9 cellular contexts compared by ENCODE assay signal in the genomic region with DNA sequence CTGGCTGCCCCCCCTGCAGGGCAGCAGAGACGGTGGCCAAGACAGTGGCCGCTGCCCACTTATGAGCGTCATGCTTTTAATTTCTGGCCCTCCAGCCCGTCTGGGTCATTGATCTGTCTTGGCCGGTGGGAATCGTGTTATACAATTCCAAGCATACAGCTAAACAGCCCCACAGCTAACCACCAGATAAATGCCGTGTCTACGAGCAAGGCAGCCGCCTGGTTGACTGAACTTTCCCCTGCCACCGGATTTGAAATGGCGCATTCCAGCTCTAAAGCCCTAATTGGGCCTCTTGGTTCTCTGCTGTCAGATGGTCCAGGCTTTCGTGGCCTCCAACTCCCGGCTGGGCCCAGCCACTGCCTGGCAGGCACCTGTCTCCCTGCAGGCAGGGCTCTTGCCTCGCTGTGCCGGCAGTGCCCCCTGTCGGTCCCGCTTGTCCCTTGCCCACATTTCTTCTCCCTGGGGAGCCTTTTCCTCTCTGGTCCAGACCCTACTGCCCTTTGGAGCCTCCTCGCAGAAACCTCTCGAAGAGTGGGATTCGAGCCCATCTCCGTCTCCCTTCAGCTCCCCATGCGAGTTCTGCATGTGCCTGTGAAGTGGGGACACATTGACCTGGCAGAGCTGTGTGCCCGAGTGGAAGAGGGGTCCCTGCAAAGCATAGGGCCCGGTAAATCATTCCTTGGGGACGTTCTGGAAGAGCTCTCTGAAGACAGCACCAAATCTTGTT. TPM values are rescaled to one million over a fixed set of nuclear protein-coding genes. Genes with fewer than 3 reads are reported as not detected.
DNase-seq lines count a peak whose midpoint lies in the region; ATAC-seq and TF ChIP-seq lines count a peak whose summit lies in the region.
"Had no signal": no experiment of that assay in that cellular context is flagged by ENCODE, and none has a peak within 500 bp of the region (broad histone marks: within the 10 kb centered on the region; RNA-seq: fewer than 3 reads in every experiment).

No MANE protein-coding gene starts in this region.

- peaks cover 22% of the 10 kb centered on the region for H3K27me3 Mint-ChIP-seq in activated CD8-positive, alpha-beta T cell treated with anti-CD3 and anti-CD28 coated beads, Interleukin-2, amount 10 ng/mL, durations not matched to agents 7 days and 5 days (ENCODE audit: low read depth)

- no peaks in the 10 kb centered on the region for H3K9me3 Mint-ChIP-seq in activated CD8-positive, alpha-beta T cell treated with anti-CD3 and anti-CD28 coated beads, Interleukin-2, amount 10 ng/mL, durations not matched to agents 7 days and 5 days (ENCODE audit: insufficient read depth)
- H3K9me3 Mint-ChIP-seq: naive thymus-derived CD4-positive, alpha-beta T cell had no signal

- no peaks in the 10 kb centered on the region for H3K9me3 ChIP-seq in gastrocnemius medialis

- H3K36me3 ChIP-seq in gastrocnemius medialis, result no peaks in the 10 kb centered on the region

- TF ChIP-seq POLR2A in gastrocnemius medialis (IDR thresholded peaks at IDR 0.05), result no peak

- H3K4me1 ChIP-seq in gastrocnemius medialis, result no peaks in the 10 kb centered on the region

- TF ChIP-seq CTCF in AG09319 (IDR thresholded peaks at IDR 0.05; ENCODE audit: low read depth, low read length) (peak; percentile 32), GM12873 (IDR thresholded peaks at IDR 0.05; ENCODE audit: insufficient read depth, low read depth, low read length, missing control alignments) (peak; percentile 87), fibroblast of villous mesenchyme (IDR thresholded peaks at IDR 0.05; ENCODE audit: insufficient read depth, low read depth, low read length) (peak; percentile 63), gastrocnemius medialis (IDR thresholded peaks at IDR 0.05 in 4 of 5, conservative IDR thresholded peaks at IDR 0.05 in 1 of 5) (peak in 1 of 5 experiments; percentile 22)

- POLR2A ChIA-PET in activated CD8-positive, alpha-beta T cell treated with anti-CD3 and anti-CD28 coated beads, Interleukin-2, amount 10 ng/mL, durations not matched to agents 7 days and 5 days (lab: Charles Lee), result no interaction called here

- in situ Hi-C loops in gastrocnemius medialis (cut with MboI; ENCODE audit: low sequenced_read_pairs in 4 of 4), result no loop called here

- H3K27me3 ChIP-seq in gastrocnemius medialis, result peaks cover 74 to 81% (median 75%) of the 10 kb centered on the region in 3 donors

- H3K4me3 Mint-ChIP-seq in activated CD8-positive, alpha-beta T cell treated with anti-CD3 and anti-CD28 coated beads, Interleukin-2, amount 10 ng/mL, durations not matched to agents 7 days and 5 days, result no peak overlapping the region
- H3K4me3 Mint-ChIP-seq: naive thymus-derived CD4-positive, alpha-beta T cell had no signal

- H3K4me1 Mint-ChIP-seq in activated CD8-positive, alpha-beta T cell treated with anti-CD3 and anti-CD28 coated beads, Interleukin-2, amount 10 ng/mL, durations not matched to agents 7 days and 5 days (ENCODE audit: low read depth), result no peaks in the 10 kb centered on the region

- H3K27ac ChIP-seq in gastrocnemius medialis, result no peak overlapping the region

- ATAC-seq in activated CD8-positive, alpha-beta T cell treated with anti-CD3 and anti-CD28 coated beads, Interleukin-2, amount 10 ng/mL, durations not matched to agents 7 days and 5 days, result peak; percentile 39
- ATAC-seq in HG03520 (IDR thresholded peaks at IDR 0.05; ENCODE audit: unreplicated experiment) (no peak), gastrocnemius medialis (no peak)
- ATAC-seq: naive thymus-derived CD4-positive, alpha-beta T cell had no signal

- intact Hi-C loops in gastrocnemius medialis (cut with DNase I; ENCODE audit: low total_unique reads), result no loop called here

- no peak for DNase-seq in AG09319 (ENCODE audit: extremely low read depth, low read depth)
- peak; percentile 78 for DNase-seq in NCI-H2227 (lab: John Stamatoyannopoulos, UW; ENCODE audit: unreplicated experiment)
- DNase-seq in activated CD8-positive, alpha-beta T cell treated with anti-CD3 and anti-CD28 coated beads, Interleukin-2, amount 10 ng/mL, durations not matched to agents 7 days and 5 days, result peak; percentile 66
- DNase-seq in fibroblast of villous mesenchyme (ENCODE audit: low read depth), result peak; percentile 11
- peak; percentile 7 to 62 for DNase-seq in stimulated activated CD4-positive, alpha-beta T cell treated with anti-CD3 and anti-CD28 coated beads, Interleukin-12 subunit alpha, Interleukin-12 subunit beta, amount 100 ng/mL, for 24 hours (ENCODE audit: low read depth in 2 of 2)
- DNase-seq in gastrocnemius medialis, result no peak

- CTCF ChIA-PET in activated CD8-positive, alpha-beta T cell treated with anti-CD3 and anti-CD28 coated beads, Interleukin-2, amount 10 ng/mL, durations not matched to agents 7 days and 5 days (lab: Charles Lee), result interaction anchor here (0.7 to 1.4 kb wide), 3 partner anchors 26 to 452 kb away, joined by 3 to 4 read pairs (median 3); no protein-coding TSS in a partner anchor

- H3K36me3 Mint-ChIP-seq in activated CD8-positive, alpha-beta T cell treated with anti-CD3 and anti-CD28 coated beads, Interleukin-2, amount 10 ng/mL, durations not matched to agents 7 days and 5 days (ENCODE audit: low read depth), result no peaks in the 10 kb centered on the region
- H3K36me3 Mint-ChIP-seq: naive thymus-derived CD4-positive, alpha-beta T cell had no signal

- H3K4me3 ChIP-seq in fibroblast of villous mesenchyme (ENCODE audit: low read depth, low read length) (no peak overlapping the region), gastrocnemius medialis (no peak overlapping the region)

- H3K27ac Mint-ChIP-seq in activated CD8-positive, alpha-beta T cell treated with anti-CD3 and anti-CD28 coated beads, Interleukin-2, amount 10 ng/mL, durations not matched to agents 7 days and 5 days, result no peak overlapping the region
- H3K27ac Mint-ChIP-seq: naive thymus-derived CD4-positive, alpha-beta T cell had no signal

RNA-seq across cellular contexts. Expression of gene RBFOX3, which starts 1.8 kb away (rescaled TPM):
- total RNA-seq in activated CD8-positive, alpha-beta T cell treated with anti-CD3 and anti-CD28 coated beads, Interleukin-2, amount 10 ng/mL, durations not matched to agents 7 days and 5 days, result not detected
- total RNA-seq in fibroblast of villous mesenchyme, result not detected in 2 replicates
- not detected for total RNA-seq in gastrocnemius medialis

Comparison
In these comparisons a context has a peak if more than half of its experiments do, and no peak if none do; other contexts are left out.
1. DNase-seq: peak in NCI-H2227 (single experiment), activated CD8-positive, alpha-beta T cell treated with anti-CD3 and anti-CD28 coated beads, Interleukin-2, amount 10 ng/mL, durations not matched to agents 7 days and 5 days (single experiment), fibroblast of villous mesenchyme (single experiment) and stimulated activated CD4-positive, alpha-beta T cell treated with anti-CD3 and anti-CD28 coated beads, Interleukin-12 subunit alpha, Interleukin-12 subunit beta, amount 100 ng/mL, for 24 hours (2 of 2); none in AG09319 (single experiment) and gastrocnemius medialis (0 of 2).